13 cellular contexts compared by ENCODE assay signal in the genomic region with DNA sequence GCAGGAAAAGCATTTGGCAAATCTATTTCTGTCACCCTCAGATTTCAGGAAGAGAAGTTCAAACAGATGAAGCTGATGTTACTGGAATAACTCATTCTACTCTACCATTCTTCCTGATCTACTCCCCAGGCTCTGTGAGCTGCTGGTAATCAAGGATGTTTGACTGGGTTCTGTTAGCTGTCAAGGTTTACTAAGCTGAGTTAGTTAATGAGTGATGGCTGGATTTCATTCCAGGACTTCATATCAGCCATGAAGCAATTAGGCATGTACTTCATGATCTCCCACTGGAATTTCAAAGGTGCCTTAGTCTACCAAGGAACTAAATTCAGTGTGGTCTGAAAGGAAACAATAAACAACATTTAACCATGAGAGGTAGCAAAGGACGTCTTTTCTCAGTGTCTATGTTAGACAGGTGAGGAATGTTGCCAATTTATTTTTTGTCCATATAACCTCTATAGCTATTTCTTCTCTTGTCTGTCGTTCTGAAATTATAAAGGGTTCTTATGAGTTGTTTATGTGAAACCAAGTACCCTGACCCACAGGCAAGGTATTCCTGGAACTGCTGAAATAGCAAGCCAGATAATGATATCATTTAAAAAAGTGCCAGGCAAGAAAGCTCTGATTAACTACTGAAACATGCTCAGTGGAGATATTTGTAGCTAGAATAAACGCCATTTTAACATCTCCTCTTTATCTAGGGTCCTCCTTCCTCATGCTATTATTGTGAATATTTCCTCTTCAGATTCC.
DNase-seq lines count a peak whose midpoint lies in the region; ATAC-seq and TF ChIP-seq lines count a peak whose summit lies in the region.
"Had no signal": no experiment of that assay in that cellular context is flagged by ENCODE, and none has a peak within 500 bp of the region (broad histone marks: within the 10 kb centered on the region; RNA-seq: fewer than 3 reads in every experiment).

No MANE protein-coding gene starts in this region.

- peaks cover 0 to 2% (median 0%) of the 10 kb centered on the region in 7 donors for H3K9me3 Mint-ChIP-seq in naive B cell
- H3K9me3 Mint-ChIP-seq: CD14-positive monocyte had no signal

- H3K4me1 ChIP-seq in BLaER1 treated with 17β-estradiol and CSF1 and Interleukin-3, amounts not matched to agents 10 nM and 100 nM = peaks cover 23 to 61% (median 42%) of the 10 kb centered on the region in 10 experiments; a peak in 19 of 20 replicates
- peaks cover 10 to 41% of the 10 kb centered on the region in 2 donors for H3K4me1 ChIP-seq in left lung

- H3K4me3 ChIP-seq in BLaER1 treated with 17β-estradiol and CSF1 and Interleukin-3, amounts not matched to agents 10 nM and 100 nM = no peak overlapping the region
- no peak overlapping the region for H3K4me3 ChIP-seq in left lung
- H3K4me3 ChIP-seq: colonic mucosa, HAP-1 had no signal

- ATAC-seq in naive B cell (ENCODE audit: low read depth in 2 of 2) (no peak), left lung (no peak), HG03097 (IDR thresholded peaks at IDR 0.05; ENCODE audit: low FRiP score, unreplicated experiment) (no peak), HG02610 (IDR thresholded peaks at IDR 0.05; ENCODE audit: unreplicated experiment) (no peak), HG02623 (IDR thresholded peaks at IDR 0.05; ENCODE audit: unreplicated experiment) (no peak)
- ATAC-seq: sciatic nerve had no signal

- H3K9ac ChIP-seq in BLaER1 treated with 17β-estradiol and CSF1 and Interleukin-3, amounts not matched to agents 10 nM and 100 nM = 0 out of 22 replicates have a peak overlapping the region, but pooled peaks of 1 of the 11 experiments have one; percentile 11

- peaks cover 0 to 61% (median 0%) of the 10 kb centered on the region in 11 experiments; a peak in 1 of 22 replicates for H4K20me1 ChIP-seq in BLaER1 treated with 17β-estradiol and CSF1 and Interleukin-3, amounts not matched to agents 10 nM and 100 nM

- H3K36me3 ChIP-seq in BLaER1 treated with 17β-estradiol and CSF1 and Interleukin-3, amounts not matched to agents 10 nM and 100 nM = peaks cover 0 to 53% (median 0%) of the 10 kb centered on the region in 11 experiments; a peak in 4 of 22 replicates
- no peaks in the 10 kb centered on the region for H3K36me3 ChIP-seq in left lung
- H3K36me3 ChIP-seq: colonic mucosa, HAP-1 had no signal

- no peaks in the 10 kb centered on the region for H3K27me3 Mint-ChIP-seq in naive B cell

- DNase-seq in Caki2 (ENCODE audit: low read depth) (peak; percentile 60), astrocyte of the hippocampus (ENCODE audit: low read depth, low spot score) (peak; percentile 43), naive B cell (no peak), left lung (no peak)
- DNase-seq: activated CD4-positive, alpha-beta T cell treated with anti-CD3 and anti-CD28 coated beads, Interleukin-2, amount 50 U/mL, for 48 hours; colonic mucosa had no signal

- no peaks in the 10 kb centered on the region for H3K27me3 ChIP-seq in BLaER1 treated with 17β-estradiol and CSF1 and Interleukin-3, amounts not matched to agents 10 nM and 100 nM
- no peaks in the 10 kb centered on the region for H3K27me3 ChIP-seq in left lung
- H3K27me3 ChIP-seq: colonic mucosa had no signal

- H3K36me3 Mint-ChIP-seq in naive B cell = peaks cover 19 to 23% of the 10 kb centered on the region in 2 donors
- H3K36me3 Mint-ChIP-seq: CD14-positive monocyte had no signal

- peak overlapping the region in 3 of 11 experiments; percentile 51 to 60 (median 58); a peak in 6 of 22 replicates for H3K27ac ChIP-seq in BLaER1 treated with 17β-estradiol and CSF1 and Interleukin-3, amounts not matched to agents 10 nM and 100 nM
- H3K27ac ChIP-seq in left lung = peak overlapping the region in 1 of 2 donors; percentile 19
- H3K27ac ChIP-seq: colonic mucosa had no signal

- H3K4me2 ChIP-seq in BLaER1 treated with 17β-estradiol and CSF1 and Interleukin-3, amounts not matched to agents 10 nM and 100 nM = peak overlapping the region in 7 of 11 experiments; percentile 23 to 72 (median 67); a peak in 11 of 22 replicates

- peaks cover 48 to 78% (median 61%) of the 10 kb centered on the region in 3 donors for H3K4me1 Mint-ChIP-seq in naive B cell

- intact Hi-C loops in left lung (cut with DNase I) = no loop called here

- in situ Hi-C loops in Caki2 (cut with HindIII; ENCODE audit: low pct_unique_long_range_greater_than_20kb, low sequenced_read_pairs) = no loop called here

- H3K9me3 ChIP-seq in BLaER1 treated with 17β-estradiol and CSF1 and Interleukin-3, amounts not matched to agents 10 nM and 100 nM (replicated peaks in 1 of 11) = no peaks in the 10 kb centered on the region
- no peaks in the 10 kb centered on the region for H3K9me3 ChIP-seq in left lung
- H3K9me3 ChIP-seq: colonic mucosa, HAP-1 had no signal

- no peak for TF ChIP-seq CTCF in left lung (IDR thresholded peaks at IDR 0.05)

- H3K4me3 Mint-ChIP-seq in naive B cell = peak overlapping the region in 4 of 8 donors; percentile 34 to 69 (median 51)
- H3K4me3 Mint-ChIP-seq: CD14-positive monocyte had no signal

- H3K27ac Mint-ChIP-seq in naive B cell = peak overlapping the region; percentile 59 to 93 (median 84)

Comparison
In these comparisons a context has a peak if more than half of its experiments do, and no peak if none do; other contexts are left out.
1. DNase-seq: peak in Caki2 (single experiment) and astrocyte of the hippocampus (single experiment); none in naive B cell (single experiment) and left lung (0 of 2).